34 cellular contexts compared by ENCODE assay signal in the genomic region with DNA sequence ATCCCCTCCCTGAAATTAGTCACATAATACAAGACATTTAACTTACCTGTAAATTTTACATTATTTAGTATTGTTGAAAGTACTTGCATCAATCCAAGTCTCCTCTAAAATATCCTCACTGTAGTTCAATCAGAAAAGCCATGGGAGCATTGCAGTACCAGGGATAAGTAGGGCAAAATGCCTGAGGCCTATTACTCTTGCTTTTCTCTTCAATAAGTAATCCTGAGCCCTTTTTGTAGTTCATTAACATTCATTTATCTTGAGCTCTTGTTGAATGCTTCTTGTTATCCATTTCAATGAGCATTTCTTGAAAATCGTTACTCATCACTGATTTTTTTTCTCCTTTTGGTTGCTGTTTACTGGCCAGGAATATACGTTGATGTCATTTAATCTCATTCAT.
A peak's percentile ranks its signal among the peaks of the same experiment; 100 is the strongest.
DNase-seq lines count a peak whose midpoint lies in the region; ATAC-seq and TF ChIP-seq lines count a peak whose summit lies in the region.
"Had no signal": no experiment of that assay in that cellular context is flagged by ENCODE, and none has a peak within 500 bp of the region (broad histone marks: within the 10 kb centered on the region; RNA-seq: fewer than 3 reads in every experiment).

No MANE protein-coding gene starts in this region.

- H3K27me3 ChIP-seq in GM23338 (ENCODE audit: insufficient read depth): no peaks in the 10 kb centered on the region
- H3K27me3 ChIP-seq in HAP-1 (ENCODE audit: low read depth): no peaks in the 10 kb centered on the region
- H3K27me3 ChIP-seq in HUES6 (ENCODE audit: control insufficient read depth, insufficient read depth, low read length): no peaks in the 10 kb centered on the region
- H3K27me3 ChIP-seq: BE2C; BLaER1; BLaER1 treated with 17β-estradiol and CSF1 and Interleukin-3, amounts not matched to agents 10 nM and 100 nM had no signal

- DNase-seq in GM23338 (ENCODE audit: low spot score) (peak; percentile 10), HAP-1 (ENCODE audit: low spot score in 2 of 2) (peak; percentile 39 to 90), WTC11 (ENCODE audit: low spot score) (no peak), NCI-H1417 (lab: John Stamatoyannopoulos, UW) (no peak), SIG-M5 treated with dmso at 0.1 percent for 504 hours (lab: John Stamatoyannopoulos, UW; ENCODE audit: unreplicated experiment) (no peak), AG08395 (ENCODE audit: low spot score) (no peak), left cardiac atrium (no peak)
- DNase-seq: 8988T; ACHN; AML-193; BE2C; Caco-2; Calu3; CD4-positive, alpha-beta memory T cell; CD4-positive, alpha-beta T cell; CD4-positive, CD25-positive, alpha-beta regulatory T cell; CD8-positive, alpha-beta memory T cell; CD8-positive, alpha-beta T cell; COR-L47; DMS 273 treated with DMSO at 0.1 percent for 48 hours; DMS153; DMS53; DMS79; DMS79 treated with DMSO at 0.1 percent for 48 hours; DND-41; EL had no signal

- H3K79me2 ChIP-seq in GM23338 (replicated peaks; ENCODE audit: insufficient read depth): no peaks in the 10 kb centered on the region

- no peak overlapping the region for H3K4me3 ChIP-seq in GM23338
- H3K4me3 ChIP-seq in HAP-1: no peak overlapping the region
- H3K4me3 ChIP-seq in HUES6 (ENCODE audit: low read depth, low read length): no peak overlapping the region
- H3K4me3 ChIP-seq: A549; BLaER1; BLaER1 treated with 17β-estradiol and CSF1 and Interleukin-3, amounts not matched to agents 10 nM and 100 nM had no signal

- intact Hi-C loops in left cardiac atrium (cut with DNase I): no loop called here

- no peaks in the 10 kb centered on the region for H3F3A ChIP-seq in GM23338 (replicated peaks; ENCODE audit: low read depth)

- H3K9me3 Mint-ChIP-seq in GM23338: 0 out of 3 replicates have a peak, but pooled peaks cover under 1% of the 10 kb centered on the region
- H3K9me3 Mint-ChIP-seq in WTC11: peaks cover 16% of the 10 kb centered on the region

- H3K9me2 ChIP-seq in GM23338 (ENCODE audit: insufficient read depth): no peaks in the 10 kb centered on the region

- H3K27me3 Mint-ChIP-seq in GM23338 (ENCODE audit: insufficient read depth, low read depth, poor library complexity) (no peaks in the 10 kb centered on the region), WTC11 (ENCODE audit: low read depth) (no peaks in the 10 kb centered on the region)
- H3K27me3 Mint-ChIP-seq: B cell; CD4-positive, alpha-beta memory T cell; CD4-positive, alpha-beta T cell; CD4-positive, CD25-positive, alpha-beta regulatory T cell; CD8-positive, alpha-beta memory T cell had no signal

- H3K27ac Mint-ChIP-seq in GM23338 (0 out of 2 replicates have a peak overlapping the region, but pooled peaks have one; percentile 25), WTC11 (peak overlapping the region; percentile 20)
- H3K27ac Mint-ChIP-seq: B cell; CD14-positive monocyte; CD4-positive, alpha-beta memory T cell; CD4-positive, alpha-beta T cell; CD4-positive, CD25-positive, alpha-beta regulatory T cell; CD8-positive, alpha-beta memory T cell; CD8-positive, alpha-beta T cell had no signal

- no peak for ATAC-seq in GM23338
- ATAC-seq in WTC11: peak; percentile 62
- no peak for ATAC-seq in left cardiac atrium
- ATAC-seq: A549; CD8-positive, alpha-beta T cell had no signal

- H3K4me1 ChIP-seq in GM23338 (ENCODE audit: insufficient read depth): peaks cover 27% of the 10 kb centered on the region; the same call in 1 of the 2 replicates
- peaks cover 12% of the 10 kb centered on the region for H3K4me1 ChIP-seq in HAP-1
- H3K4me1 ChIP-seq in HUES6 (ENCODE audit: control insufficient read depth, insufficient read depth, low read length): peaks cover 10% of the 10 kb centered on the region; the same call in 1 of the 2 replicates
- H3K4me1 ChIP-seq: A549; BE2C; BLaER1; BLaER1 treated with 17β-estradiol and CSF1 and Interleukin-3, amounts not matched to agents 10 nM and 100 nM; Caco-2 had no signal

- no peak overlapping the region for H2AFZ ChIP-seq in GM23338

- no peak overlapping the region for H3K4me3 Mint-ChIP-seq in GM23338
- no peak overlapping the region for H3K4me3 Mint-ChIP-seq in WTC11
- H3K4me3 Mint-ChIP-seq: B cell; CD14-positive monocyte; CD4-positive, alpha-beta memory T cell; CD4-positive, alpha-beta T cell; CD4-positive, CD25-positive, alpha-beta regulatory T cell; CD8-positive, alpha-beta memory T cell; CD8-positive, alpha-beta T cell had no signal

- TF ChIP-seq CTCF in GM23338 (conservative IDR thresholded peaks at IDR 0.05; ENCODE audit: low read depth in 2 of 2) (no peak), WTC11 (IDR thresholded peaks at IDR 0.05) (no peak)

- H3K36me3 ChIP-seq in GM23338 (ENCODE audit: insufficient read depth) (no peaks in the 10 kb centered on the region), HAP-1 (replicated peaks) (no peaks in the 10 kb centered on the region), HUES6 (ENCODE audit: control insufficient read depth, insufficient read depth, low read length) (no peaks in the 10 kb centered on the region)
- H3K36me3 ChIP-seq: BE2C; BLaER1; BLaER1 treated with 17β-estradiol and CSF1 and Interleukin-3, amounts not matched to agents 10 nM and 100 nM had no signal

- CTCF ChIA-PET in WTC11 (lab: Charles Lee): no interaction called here

- H3K9ac ChIP-seq in HUES6 (ENCODE audit: low read length): no peak overlapping the region
- H3K9ac ChIP-seq: BLaER1; BLaER1 treated with 17β-estradiol and CSF1 and Interleukin-3, amounts not matched to agents 10 nM and 100 nM had no signal

- no peaks in the 10 kb centered on the region for H4K20me1 ChIP-seq in GM23338 (replicated peaks; ENCODE audit: insufficient read depth)
- H4K20me1 ChIP-seq: BLaER1; BLaER1 treated with 17β-estradiol and CSF1 and Interleukin-3, amounts not matched to agents 10 nM and 100 nM had no signal

- POLR2A ChIA-PET in WTC11 (lab: Charles Lee): no interaction called here

- H3K4me2 ChIP-seq in GM23338: no peak overlapping the region; the same call in none of the 2 replicates
- H3K4me2 ChIP-seq: A549; BLaER1; BLaER1 treated with 17β-estradiol and CSF1 and Interleukin-3, amounts not matched to agents 10 nM and 100 nM had no signal

- no peak overlapping the region for H3K27ac ChIP-seq in GM23338 (ENCODE audit: low read depth)
- 0 out of 2 replicates have a peak overlapping the region, but pooled peaks have one; percentile 50 for H3K27ac ChIP-seq in HUES6 (ENCODE audit: low read depth, low read length)
- H3K27ac ChIP-seq: 22Rv1; A549; BLaER1; BLaER1 treated with 17β-estradiol and CSF1 and Interleukin-3, amounts not matched to agents 10 nM and 100 nM; C4-2B had no signal

- in situ Hi-C loops in HAP-1 (cut with MboI; ENCODE audit: low sequenced_read_pairs): no loop called here

- H3K4me1 Mint-ChIP-seq in GM23338: peaks cover 13% of the 10 kb centered on the region; the same call in 2 of the 3 replicates
- H3K4me1 Mint-ChIP-seq in WTC11: peaks cover 26% of the 10 kb centered on the region
- H3K4me1 Mint-ChIP-seq: B cell; CD14-positive monocyte; CD4-positive, alpha-beta memory T cell; CD4-positive, CD25-positive, alpha-beta regulatory T cell; CD8-positive, alpha-beta memory T cell had no signal

- no peaks in the 10 kb centered on the region for H3K36me3 Mint-ChIP-seq in GM23338 (ENCODE audit: low read depth)
- H3K36me3 Mint-ChIP-seq in WTC11: peaks cover 6% of the 10 kb centered on the region
- H3K36me3 Mint-ChIP-seq: CD14-positive monocyte; CD4-positive, alpha-beta memory T cell; CD4-positive, CD25-positive, alpha-beta regulatory T cell; CD8-positive, alpha-beta memory T cell; CD8-positive, alpha-beta T cell had no signal

- H3K9me3 ChIP-seq in HAP-1: no peaks in the 10 kb centered on the region
- H3K9me3 ChIP-seq in HUES6 (ENCODE audit: control insufficient read depth, insufficient read depth, low read depth, low read length): peaks cover 3% of the 10 kb centered on the region; the same call in 1 of the 2 replicates
- H3K9me3 ChIP-seq: A549, BE2C, Caco-2 had no signal

TF ChIP-seq in GM23338, 12 proteins besides CTCF, POLR2A, EP300 and RAD21 (continues in another document):
- TF ChIP-seq JUNB (IDR thresholded peaks at IDR 0.05; ENCODE audit: unreplicated experiment): no peak
- TF ChIP-seq ZNF114 (CRISPR knock-in tag; IDR thresholded peaks at IDR 0.05): no peak
- no peak for TF ChIP-seq STAT1 (IDR thresholded peaks at IDR 0.05; ENCODE audit: unreplicated experiment)

TF ChIP-seq in WTC11, 78 proteins besides CTCF, POLR2A, EP300 and RAD21 (continues in another document):
- TF ChIP-seq, protein P1, sequence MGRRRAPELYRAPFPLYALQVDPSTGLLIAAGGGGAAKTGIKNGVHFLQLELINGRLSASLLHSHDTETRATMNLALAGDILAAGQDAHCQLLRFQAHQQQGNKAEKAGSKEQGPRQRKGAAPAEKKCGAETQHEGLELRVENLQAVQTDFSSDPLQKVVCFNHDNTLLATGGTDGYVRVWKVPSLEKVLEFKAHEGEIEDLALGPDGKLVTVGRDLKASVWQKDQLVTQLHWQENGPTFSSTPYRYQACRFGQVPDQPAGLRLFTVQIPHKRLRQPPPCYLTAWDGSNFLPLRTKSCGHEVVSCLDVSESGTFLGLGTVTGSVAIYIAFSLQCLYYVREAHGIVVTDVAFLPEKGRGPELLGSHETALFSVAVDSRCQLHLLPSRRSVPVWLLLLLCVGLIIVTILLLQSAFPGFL (CRISPR knock-in tag; IDR thresholded peaks at IDR 0.05; ENCODE audit: borderline replicate concordance): no peak
- TF ChIP-seq KAT7 (CRISPR knock-in tag; IDR thresholded peaks at IDR 0.05; ENCODE audit: borderline replicate concordance): no peak
- no peak for TF ChIP-seq IRF2 (CRISPR knock-in tag; IDR thresholded peaks at IDR 0.05; ENCODE audit: borderline replicate concordance, low read depth)
- TF ChIP-seq TEAD4 (CRISPR knock-in tag; IDR thresholded peaks at IDR 0.05): no peak
- no peak for TF ChIP-seq ZNF219 (CRISPR knock-in tag; IDR thresholded peaks at IDR 0.05; ENCODE audit: borderline replicate concordance)
- TF ChIP-seq NR2C2 (CRISPR knock-in tag; IDR thresholded peaks at IDR 0.05): no peak
- TF ChIP-seq, protein P2, sequence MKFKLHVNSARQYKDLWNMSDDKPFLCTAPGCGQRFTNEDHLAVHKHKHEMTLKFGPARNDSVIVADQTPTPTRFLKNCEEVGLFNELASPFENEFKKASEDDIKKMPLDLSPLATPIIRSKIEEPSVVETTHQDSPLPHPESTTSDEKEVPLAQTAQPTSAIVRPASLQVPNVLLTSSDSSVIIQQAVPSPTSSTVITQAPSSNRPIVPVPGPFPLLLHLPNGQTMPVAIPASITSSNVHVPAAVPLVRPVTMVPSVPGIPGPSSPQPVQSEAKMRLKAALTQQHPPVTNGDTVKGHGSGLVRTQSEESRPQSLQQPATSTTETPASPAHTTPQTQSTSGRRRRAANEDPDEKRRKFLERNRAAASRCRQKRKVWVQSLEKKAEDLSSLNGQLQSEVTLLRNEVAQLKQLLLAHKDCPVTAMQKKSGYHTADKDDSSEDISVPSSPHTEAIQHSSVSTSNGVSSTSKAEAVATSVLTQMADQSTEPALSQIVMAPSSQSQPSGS (CRISPR knock-in tag; IDR thresholded peaks at IDR 0.05; ENCODE audit: borderline replicate concordance, low read depth): no peak

Comparison
In these comparisons a context has a peak if more than half of its experiments do, and no peak if none do; other contexts are left out.
1. DNase-seq: peak in GM23338 (single experiment) and HAP-1 (2 of 2); none in WTC11 (single experiment), NCI-H1417 (0 of 3), SIG-M5 treated with dmso at 0.1 percent for 504 hours (single experiment), AG08395 (single experiment) and left cardiac atrium (single experiment).